Comparison of ENCODE assay signal across 9 cellular contexts in genomic region chrX:119604778-119605177, GRCh38. TPM values are rescaled to one million over a fixed set of nuclear protein-coding genes. Genes with fewer than 3 reads are reported as not detected.
A peak's percentile ranks its signal among the peaks of the same experiment; 100 is the strongest.
DNase-seq lines count a peak whose midpoint lies in the region; ATAC-seq and TF ChIP-seq lines count a peak whose summit lies in the region.
"Had no signal": no experiment of that assay in that cellular context is flagged by ENCODE, and none has a peak within 500 bp of the region (broad histone marks: within the 10 kb centered on the region; RNA-seq: fewer than 3 reads in every experiment).

No MANE protein-coding gene starts in this region.

- H3K36me3 Mint-ChIP-seq in Caco-2 (ENCODE audit: insufficient read depth, unreplicated experiment) = peaks cover 14% of the 10 kb centered on the region
- H3K36me3 Mint-ChIP-seq in chondrocyte (ENCODE audit: low read depth) = no peaks in the 10 kb centered on the region
- peaks cover 3% of the 10 kb centered on the region for H3K36me3 Mint-ChIP-seq in neural crest cell (ENCODE audit: low read depth)

- H3K79me2 ChIP-seq in MM.1S (ENCODE audit: low read length) = peaks cover 60% of the 10 kb centered on the region

- peak overlapping the region; percentile 81 for H3K4me2 ChIP-seq in MM.1S (ENCODE audit: low read depth, low read length)

- H3K4me1 ChIP-seq in Caco-2 (no peaks in the 10 kb centered on the region), MM.1S (ENCODE audit: low read length) (no peaks in the 10 kb centered on the region)

- H3K27me3 ChIP-seq in Caco-2 (replicated peaks; ENCODE audit: control insufficient read depth, insufficient read depth, low read length) (no peaks in the 10 kb centered on the region), MM.1S (replicated peaks; ENCODE audit: insufficient read depth, low read length) (no peaks in the 10 kb centered on the region)

- TF ChIP-seq CTCF in Caco-2 (IDR thresholded peaks at IDR 0.05; ENCODE audit: insufficient read depth in 1 of 2, low read depth in 1 of 2, low read length in 1 of 2, severe bottlenecking in 1 of 2, unreplicated experiment in 1 of 2) = no peak
- TF ChIP-seq CTCF in MM.1S (IDR thresholded peaks at IDR 0.05; ENCODE audit: low read length) = no peak
- no peak for TF ChIP-seq CTCF in chondrocyte (IDR thresholded peaks at IDR 0.05)
- TF ChIP-seq CTCF in neural crest cell (conservative IDR thresholded peaks at IDR 0.05) = no peak

- no peak for ATAC-seq in HG03442 (IDR thresholded peaks at IDR 0.05; ENCODE audit: unreplicated experiment)

- H3K27ac Mint-ChIP-seq in Caco-2 (ENCODE audit: unreplicated experiment) (peak overlapping the region; percentile 76), chondrocyte (ENCODE audit: unreplicated experiment) (peak overlapping the region; percentile 12), neural crest cell (ENCODE audit: unreplicated experiment) (no peak overlapping the region)

- H3K4me1 Mint-ChIP-seq in Caco-2 (ENCODE audit: low read depth, unreplicated experiment) = no peaks in the 10 kb centered on the region
- H3K4me1 Mint-ChIP-seq in chondrocyte (ENCODE audit: low read depth) = peaks cover 23% of the 10 kb centered on the region
- H3K4me1 Mint-ChIP-seq in neural crest cell = peaks cover 19% of the 10 kb centered on the region

- no peaks in the 10 kb centered on the region; the same call in 1 of the 2 replicates for H4K20me1 ChIP-seq in MM.1S (ENCODE audit: insufficient read depth, low read length)

- no peaks in the 10 kb centered on the region for H3K9me2 ChIP-seq in MM.1S (replicated peaks; ENCODE audit: insufficient read depth, low read length)

- no peaks in the 10 kb centered on the region for H3K27me3 Mint-ChIP-seq in Caco-2 (ENCODE audit: insufficient read depth, unreplicated experiment)
- no peaks in the 10 kb centered on the region for H3K27me3 Mint-ChIP-seq in chondrocyte (ENCODE audit: low read depth)
- peaks cover 3% of the 10 kb centered on the region for H3K27me3 Mint-ChIP-seq in neural crest cell (ENCODE audit: low read depth)

- H3K9me3 Mint-ChIP-seq in Caco-2 (ENCODE audit: unreplicated experiment) (no peaks in the 10 kb centered on the region), chondrocyte (ENCODE audit: low read depth) (peaks cover 4% of the 10 kb centered on the region), neural crest cell (no peaks in the 10 kb centered on the region)

- H3K4me3 Mint-ChIP-seq in Caco-2 (ENCODE audit: unreplicated experiment) = peak overlapping the region; percentile 94
- peak overlapping the region; percentile 86 for H3K4me3 Mint-ChIP-seq in chondrocyte (ENCODE audit: unreplicated experiment)
- peak overlapping the region; percentile 98 for H3K4me3 Mint-ChIP-seq in neural crest cell

- CTCF ChIA-PET in Caco-2 (lab: Charles Lee) = no interaction called here

- no peak overlapping the region for H3K27ac ChIP-seq in MM.1S (ENCODE audit: low read length)

- H3K4me3 ChIP-seq in Caco-2 (ENCODE audit: low read depth, low read length) (peak overlapping the region; percentile 95), MM.1S (ENCODE audit: low read length) (peak overlapping the region; percentile 91)

- intact Hi-C loops in Caco-2 (cut with micrococcal nuclease; ENCODE audit: unreplicated experiment) = loop anchor here (10.0 kb wide), 1 partner anchor 90 kb away; no protein-coding TSS in a partner anchor

- BruUV-seq in Caco-2 (replicated peaks; lab: Mats Ljungman, UMichigan) = TSS peak; percentile 30

- POLR2A ChIA-PET in Caco-2 (lab: Charles Lee) = no interaction called here

- H3K36me3 ChIP-seq in Caco-2 (ENCODE audit: control insufficient read depth, insufficient read depth, low read length) (no peaks in the 10 kb centered on the region), MM.1S (replicated peaks; ENCODE audit: insufficient read depth, low read length) (no peaks in the 10 kb centered on the region)

- H3K9ac ChIP-seq in MM.1S (ENCODE audit: low read length) = peak overlapping the region; percentile 96; the same call in 1 of the 2 replicates

- H3F3A ChIP-seq in MM.1S (ENCODE audit: insufficient read depth, low read length) = peaks cover 6% of the 10 kb centered on the region; the same call in 1 of the 2 replicates

- no peak for DNase-seq in Caco-2
- DNase-seq in MM.1S = no peak
- no peak for DNase-seq in chondrocyte (ENCODE audit: low spot score)
- DNase-seq in neural crest cell (ENCODE audit: low read depth, low spot score) = no peak
- DNase-seq in epidermal melanocyte (ENCODE audit: insufficient read length, low spot score) = no peak
- DNase-seq in middle frontal gyrus (ENCODE audit: extremely low spot score, low spot score) = no peak
- no peak for DNase-seq in SK-N-DZ (ENCODE audit: low spot score)
- DNase-seq: stimulated activated CD4-positive, alpha-beta T cell treated with anti-CD3 and anti-CD28 coated beads, Interleukin-2, amount 100 ng/mL, for 48 hours had no signal

- no peak overlapping the region for H2AFZ ChIP-seq in MM.1S (ENCODE audit: low read length)

- H3K9me3 ChIP-seq in Caco-2 (no peaks in the 10 kb centered on the region), MM.1S (replicated peaks; ENCODE audit: insufficient read depth, low read length) (no peaks in the 10 kb centered on the region)

RNA-seq across cellular contexts. Expression of gene NKRF, which starts 1.4 kb away (rescaled TPM):
- 14.4 and 16.6 TPM in 2 replicates for total RNA-seq in Caco-2 (2022)
- total RNA-seq in chondrocyte = 7.8 to 8.3 TPM (median 8.0 TPM) in 3 replicates
- total RNA-seq in neural crest cell = 13.6 and 13.9 TPM in 2 replicates
- 11.0 and 11.5 TPM in 2 replicates for polyA plus RNA-seq in SK-N-DZ (2014; cell fraction: cytosol; rRNA removed)
- polyA plus RNA-seq in SK-N-DZ (2014; cell fraction: nucleus; rRNA removed) = 6.3 and 8.3 TPM in 2 replicates

RNA-seq across cellular contexts. Expression of gene UBE2A, which starts 30.4 kb away (rescaled TPM):
- total RNA-seq in Caco-2 (2022) (49.6 and 52.9 TPM in 2 replicates), chondrocyte (69.5 to 72.5 TPM (median 71.6 TPM) in 3 replicates), neural crest cell (43.5 and 45.4 TPM in 2 replicates)
- 36.6 and 48.1 TPM in 2 replicates for polyA plus RNA-seq in SK-N-DZ (2014; cell fraction: cytosol; rRNA removed)
- polyA plus RNA-seq in SK-N-DZ (2014; cell fraction: nucleus; rRNA removed) = 45.3 and 64.4 TPM in 2 replicates

RNA-seq across cellular contexts. Expression of gene STEEP1, which starts 39.6 kb away (rescaled TPM):
- total RNA-seq in Caco-2 (2022) (22.7 and 29.2 TPM in 2 replicates), chondrocyte (17.1 to 20.3 TPM (median 19.2 TPM) in 3 replicates), neural crest cell (24.5 and 26.8 TPM in 2 replicates)
- 55.5 and 57.3 TPM in 2 replicates for polyA plus RNA-seq in SK-N-DZ (2014; cell fraction: cytosol; rRNA removed)
- polyA plus RNA-seq in SK-N-DZ (2014; cell fraction: nucleus; rRNA removed) = 34.0 and 39.6 TPM in 2 replicates
